Comparison of ENCODE assay signal across 28 cellular contexts in the genomic region with DNA sequence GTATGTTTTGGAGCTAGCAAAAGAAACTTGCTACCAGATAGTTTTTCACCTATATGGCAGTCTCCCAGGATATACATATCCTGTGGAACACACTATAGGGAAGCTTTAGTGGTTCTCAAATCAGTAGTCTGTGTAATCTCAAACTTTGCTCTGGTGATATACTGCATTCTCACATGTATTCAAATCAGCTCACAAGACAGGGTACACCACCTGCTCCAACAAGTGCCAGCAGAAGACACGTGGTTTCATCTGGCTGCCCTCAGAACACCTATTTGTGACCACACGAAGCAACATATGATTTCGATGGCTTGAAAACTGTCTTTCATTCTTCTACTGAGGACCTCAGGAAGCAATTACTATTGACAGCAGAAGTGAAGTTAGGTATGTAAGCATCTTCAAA. TPM values are rescaled to one million over a fixed set of nuclear protein-coding genes. Genes with fewer than 3 reads are reported as not detected.
DNase-seq lines count a peak whose midpoint lies in the region; ATAC-seq and TF ChIP-seq lines count a peak whose summit lies in the region.
"Had no signal": no experiment of that assay in that cellular context is flagged by ENCODE, and none has a peak within 500 bp of the region (broad histone marks: within the 10 kb centered on the region; RNA-seq: fewer than 3 reads in every experiment).

No MANE protein-coding gene starts in this region.

- H3K9me3 Mint-ChIP-seq in stimulated activated naive CD8-positive, alpha-beta T cell treated with anti-CD3 and anti-CD28 coated beads, Interleukin-15, amount 100 ng/mL, for 72 hours = no peaks in the 10 kb centered on the region
- H3K9me3 Mint-ChIP-seq: CD4-positive, CD25-positive, alpha-beta regulatory T cell; GM23338 had no signal

- no peaks in the 10 kb centered on the region for H3K9me3 ChIP-seq in right lobe of liver
- H3K9me3 ChIP-seq: BLaER1 had no signal

- no peak for DNase-seq in stimulated activated naive CD8-positive, alpha-beta T cell treated with anti-CD3 and anti-CD28 coated beads, Interleukin-15, amount 100 ng/mL, for 72 hours
- DNase-seq in stimulated activated naive CD8-positive, alpha-beta T cell treated with anti-CD3 and anti-CD28 coated beads, Interleukin-15, Interleukin-2, amounts not matched to agents 100 U/mL and 50 U/mL, for 24 hours = no peak
- peak; percentile 19 for DNase-seq in NCI-H526 treated with DMSO at 0.1 percent for 48 hours (lab: John Stamatoyannopoulos, UW)
- peak; percentile 6 for DNase-seq in myocyte (ENCODE audit: low read depth)
- DNase-seq in right lobe of liver = no peak
- no peak for DNase-seq in NCI-H446 (lab: John Stamatoyannopoulos, UW)
- no peak for DNase-seq in RWPE1 (ENCODE audit: low spot score)
- DNase-seq: 8988T; CD4-positive, CD25-positive, alpha-beta regulatory T cell; DMS153; H9; IMR-90; NCI-H1092; NCI-H1417 treated with DMSO at 0.1 percent for 48 hours; NCI-H1694 treated with DMSO at 0.1 percent for 48 hours; NCI-H2081; NCI-H2171 treated with DMSO at 0.1 percent for 48 hours; NCI-H345; NCI-H524; NCI-H774; NK-92 treated with Interleukin-12 subunit alpha and Interleukin-12 subunit beta, amount 100 ng/mL, for 24 hours; SHP77 treated with DMSO at 0.1 percent for 48 hours; T-helper 1 cell had no signal

- TF ChIP-seq CTCF in right lobe of liver (IDR thresholded peaks at IDR 0.05) = no peak
- TF ChIP-seq CTCF in RWPE1 (conservative IDR thresholded peaks at IDR 0.05; ENCODE audit: low read depth) = no peak

- POLR2A ChIA-PET in RWPE1 (lab: Yijun Ruan, JAX; ENCODE audit: low non-redundant PET) = no interaction called here

- no peak overlapping the region for H3K4me3 ChIP-seq in right lobe of liver
- H3K4me3 ChIP-seq: BLaER1, GM23338 had no signal

- no peak overlapping the region for H3K27ac Mint-ChIP-seq in stimulated activated naive CD8-positive, alpha-beta T cell treated with anti-CD3 and anti-CD28 coated beads, Interleukin-15, amount 100 ng/mL, for 72 hours
- H3K27ac Mint-ChIP-seq: H9 had no signal

- no peaks in the 10 kb centered on the region for H3K27me3 ChIP-seq in right lobe of liver
- H3K27me3 ChIP-seq: BLaER1 had no signal

- H3K36me3 ChIP-seq in right lobe of liver = no peaks in the 10 kb centered on the region

- CTCF ChIA-PET in RWPE1 (lab: Yijun Ruan, JAX) = interaction anchor here (0.6 kb wide), 1 partner anchor 285 kb away, joined by 4 read pairs; no protein-coding TSS in a partner anchor

- WGBS in right lobe of liver (ENCODE audit: insufficient coverage, low coverage, low lambda C conversion rate, missing lambda C conversion rate) = 61% methylated on average over 3 of the region's 3 CpGs

- no peak overlapping the region for H3K4me3 Mint-ChIP-seq in stimulated activated naive CD8-positive, alpha-beta T cell treated with anti-CD3 and anti-CD28 coated beads, Interleukin-15, amount 100 ng/mL, for 72 hours
- H3K4me3 Mint-ChIP-seq: CD4-positive, CD25-positive, alpha-beta regulatory T cell; GM23338; H9 had no signal

- intact Hi-C loops in right lobe of liver (cut with DNase I) = no loop called here

- H3K27ac ChIP-seq in right lobe of liver = no peak overlapping the region
- no peak overlapping the region for H3K27ac ChIP-seq in RWPE1
- H3K27ac ChIP-seq: BLaER1, KMS-11 had no signal

- TF ChIP-seq POLR2A in right lobe of liver (IDR thresholded peaks at IDR 0.05) = no peak

- H3K27me3 Mint-ChIP-seq in stimulated activated naive CD8-positive, alpha-beta T cell treated with anti-CD3 and anti-CD28 coated beads, Interleukin-15, amount 100 ng/mL, for 72 hours = no peaks in the 10 kb centered on the region
- H3K27me3 Mint-ChIP-seq: CD4-positive, CD25-positive, alpha-beta regulatory T cell had no signal

- peak; percentile 33 for ATAC-seq in stimulated activated naive CD8-positive, alpha-beta T cell treated with anti-CD3 and anti-CD28 coated beads, Interleukin-15, amount 100 ng/mL, for 72 hours
- ATAC-seq in stimulated activated naive CD8-positive, alpha-beta T cell treated with anti-CD3 and anti-CD28 coated beads, Interleukin-15, Interleukin-2, amounts not matched to agents 100 U/mL and 50 U/mL, for 24 hours = no peak
- ATAC-seq in HG02678 (IDR thresholded peaks at IDR 0.05; ENCODE audit: unreplicated experiment) (peak; percentile 65), right lobe of liver (no peak)
- ATAC-seq: GM23338, Panc1 had no signal

- no peaks in the 10 kb centered on the region for H3K4me1 ChIP-seq in right lobe of liver
- H3K4me1 ChIP-seq: BLaER1 had no signal

- peaks cover 8% of the 10 kb centered on the region for H3K4me1 Mint-ChIP-seq in stimulated activated naive CD8-positive, alpha-beta T cell treated with anti-CD3 and anti-CD28 coated beads, Interleukin-15, amount 100 ng/mL, for 72 hours
- H3K4me1 Mint-ChIP-seq: H9 had no signal

RNA-seq across cellular contexts. Expression of a gene that starts 37.7 kb away (rescaled TPM):
- 2.6 and 4.2 TPM in 2 replicates for total RNA-seq in myocyte
- polyA plus RNA-seq in myocyte (2012) = 2.6 TPM
- total RNA-seq in right lobe of liver = 1 to 10 TPM; 2.1 to 4.1 (median 3.0) TPM

Comparison
In these comparisons a context has a peak if more than half of its experiments do, and no peak if none do; other contexts are left out.
1. ATAC-seq: peak in stimulated activated naive CD8-positive, alpha-beta T cell treated with anti-CD3 and anti-CD28 coated beads, Interleukin-15, amount 100 ng/mL, for 72 hours (single experiment) and HG02678 (single experiment); none in stimulated activated naive CD8-positive, alpha-beta T cell treated with anti-CD3 and anti-CD28 coated beads, Interleukin-15, Interleukin-2, amounts not matched to agents 100 U/mL and 50 U/mL, for 24 hours (single experiment) and right lobe of liver (0 of 4).
2. DNase-seq: peak in NCI-H526 treated with DMSO at 0.1 percent for 48 hours (single experiment) and myocyte (single experiment); none in stimulated activated naive CD8-positive, alpha-beta T cell treated with anti-CD3 and anti-CD28 coated beads, Interleukin-15, amount 100 ng/mL, for 72 hours (0 of 2), stimulated activated naive CD8-positive, alpha-beta T cell treated with anti-CD3 and anti-CD28 coated beads, Interleukin-15, Interleukin-2, amounts not matched to agents 100 U/mL and 50 U/mL, for 24 hours (single experiment), right lobe of liver (0 of 3), NCI-H446 (0 of 2) and RWPE1 (single experiment).